ENCODE assay signal across 12 cellular contexts in genomic region chr2:44233450-44234128, GRCh38. TPM values are rescaled to one million over a fixed set of nuclear protein-coding genes. Genes with fewer than 3 reads are reported as not detected.
DNase-seq lines count a peak whose midpoint lies in the region; ATAC-seq, FAIRE-seq and TF ChIP-seq lines count a peak whose summit lies in the region.
"Had no signal": no experiment of that assay in that cellular context is flagged by ENCODE, and none has a peak within 500 bp of the region (broad histone marks: within the 10 kb centered on the region; RNA-seq: fewer than 3 reads in every experiment).

No MANE protein-coding gene starts in this region.

- no peak overlapping the region for H3K4me3 Mint-ChIP-seq in activated CD8-positive, alpha-beta T cell treated with anti-CD3 and anti-CD28 coated beads, Interleukin-2, amount 10 ng/mL, durations not matched to agents 7 days and 5 days
- H3K4me3 Mint-ChIP-seq: activated T-cell treated with anti-CD3 and anti-CD28 coated beads, Interleukin-2, amount 50 U/mL, for 72 hours; B cell had no signal

- WGBS in aorta, 2 donors: 7 to 13% methylated on average over 2 of the region's 2 CpGs

- no peak overlapping the region for H2AFZ ChIP-seq in endothelial cell of umbilical vein (ENCODE audit: low read depth, low read length)

- FAIRE-seq in endothelial cell of umbilical vein (lab: Jason Lieb, UNC): peak; percentile 75

- H3K27ac ChIP-seq in endothelial cell of umbilical vein (ENCODE audit: insufficient read depth, low read depth, low read length) (peak overlapping the region; percentile 35), aorta (ENCODE audit: low read depth in 1 of 2, low read length in 2 of 2) (no peak overlapping the region)

- no peaks in the 10 kb centered on the region for H3K9me1 ChIP-seq in endothelial cell of umbilical vein (replicated peaks; ENCODE audit: control insufficient read depth, extremely low read depth, insufficient read depth, low read length)

- H3K4me1 ChIP-seq in endothelial cell of umbilical vein (ENCODE audit: control insufficient read depth, extremely low read depth, insufficient read depth, low read length) (peaks cover 21% of the 10 kb centered on the region), aorta (ENCODE audit: control insufficient read depth in 1 of 2, insufficient read depth in 2 of 2, low read length in 2 of 2) (no peaks in the 10 kb centered on the region)

- H3K36me3 Mint-ChIP-seq in activated CD8-positive, alpha-beta T cell treated with anti-CD3 and anti-CD28 coated beads, Interleukin-2, amount 10 ng/mL, durations not matched to agents 7 days and 5 days (ENCODE audit: low read depth): peaks cover 14% of the 10 kb centered on the region

- H3K4me2 ChIP-seq in endothelial cell of umbilical vein (ENCODE audit: insufficient read depth, low read length): peak overlapping the region; percentile 54

- H3K9me3 Mint-ChIP-seq in activated CD8-positive, alpha-beta T cell treated with anti-CD3 and anti-CD28 coated beads, Interleukin-2, amount 10 ng/mL, durations not matched to agents 7 days and 5 days (ENCODE audit: insufficient read depth): no peaks in the 10 kb centered on the region
- H3K9me3 Mint-ChIP-seq: activated T-cell treated with anti-CD3 and anti-CD28 coated beads, Interleukin-2, amount 50 U/mL, for 72 hours had no signal

- TF ChIP-seq CTCF in endothelial cell of umbilical vein (IDR thresholded peaks at IDR 0.05; ENCODE audit: extremely low read depth in 1 of 2, insufficient read depth in 1 of 2, low read depth in 1 of 2, low read length in 2 of 2) (no peak), retinal pigment epithelial cell (conservative IDR thresholded peaks at IDR 0.05; ENCODE audit: low read depth, low read length) (no peak)

- peak overlapping the region; percentile 33 for H3K9ac ChIP-seq in endothelial cell of umbilical vein (replicated peaks; ENCODE audit: extremely low read depth, insufficient read depth, low read length)

- H3K36me3 ChIP-seq in endothelial cell of umbilical vein (ENCODE audit: control insufficient read depth in 2 of 2, extremely low read depth in 1 of 2, insufficient read depth in 2 of 2, low read length in 2 of 2) (no peaks in the 10 kb centered on the region), aorta (ENCODE audit: control insufficient read depth in 1 of 2, insufficient read depth in 2 of 2, low read length in 1 of 2) (no peaks in the 10 kb centered on the region)

- no TSS peak for BruUV-seq in endothelial cell of umbilical vein (replicated peaks; lab: Mats Ljungman, UMichigan)

- dilution Hi-C loops in endothelial cell of umbilical vein (cut with MboI; ENCODE audit: extremely low pct_ligation_motif_present, low sequenced_read_pairs): no loop called here

- H3K79me2 ChIP-seq in endothelial cell of umbilical vein (ENCODE audit: control insufficient read depth, insufficient read depth, low read length): no peaks in the 10 kb centered on the region

- H4K20me1 ChIP-seq in endothelial cell of umbilical vein (replicated peaks; ENCODE audit: control insufficient read depth, extremely low read depth, insufficient read depth, low read length): no peaks in the 10 kb centered on the region

- POLR2A ChIA-PET in endothelial cell of umbilical vein (lab: Charles Lee): interaction anchor here (0.6 kb wide), 1 partner anchor 82 kb away, joined by 3 read pairs; no protein-coding TSS in a partner anchor
- POLR2A ChIA-PET in activated CD8-positive, alpha-beta T cell treated with anti-CD3 and anti-CD28 coated beads, Interleukin-2, amount 10 ng/mL, durations not matched to agents 7 days and 5 days (lab: Charles Lee): no interaction called here

- intact Hi-C loops in endothelial cell of umbilical vein (cut with micrococcal nuclease) (loop anchor here (1.0 to 5.0 kb wide), 2 partner anchors 65 to 129 kb away; partner anchors contain the start of genes CAMKMT, PPM1B and PREPL), aorta (cut with DNase I) (loop anchor here in 1 of 2 donors (10.0 kb wide), 1 partner anchor 59 kb away; no protein-coding TSS in a partner anchor)

- ATAC-seq in aorta (ENCODE audit: low FRiP score): no peak
- ATAC-seq in activated CD8-positive, alpha-beta T cell treated with anti-CD3 and anti-CD28 coated beads, Interleukin-2, amount 10 ng/mL, durations not matched to agents 7 days and 5 days: no peak
- ATAC-seq: activated T-cell treated with anti-CD3 and anti-CD28 coated beads, Interleukin-2, amount 50 U/mL, for 72 hours had no signal

- no peaks in the 10 kb centered on the region for H3K27me3 Mint-ChIP-seq in activated CD8-positive, alpha-beta T cell treated with anti-CD3 and anti-CD28 coated beads, Interleukin-2, amount 10 ng/mL, durations not matched to agents 7 days and 5 days (ENCODE audit: low read depth)
- H3K27me3 Mint-ChIP-seq: B cell had no signal

- no peak overlapping the region for H3K27ac Mint-ChIP-seq in activated CD8-positive, alpha-beta T cell treated with anti-CD3 and anti-CD28 coated beads, Interleukin-2, amount 10 ng/mL, durations not matched to agents 7 days and 5 days
- H3K27ac Mint-ChIP-seq: activated T-cell treated with anti-CD3 and anti-CD28 coated beads, Interleukin-2, amount 50 U/mL, for 72 hours; B cell had no signal

- CTCF ChIA-PET in endothelial cell of umbilical vein (lab: Charles Lee): interaction anchor here (0.6 to 2.0 kb wide), 13 partner anchors 9 to 435 kb away, joined by 3 to 18 read pairs (median 3); partner anchors contain the start of gene PPM1B
- CTCF ChIA-PET in activated CD8-positive, alpha-beta T cell treated with anti-CD3 and anti-CD28 coated beads, Interleukin-2, amount 10 ng/mL, durations not matched to agents 7 days and 5 days (lab: Charles Lee): interaction anchor here (0.7 to 1.9 kb wide), 5 partner anchors 9 to 189 kb away, joined by 3 to 4 read pairs (median 4); no protein-coding TSS in a partner anchor

- DNase-seq in NCI-H2227 treated with DMSO at 0.1 percent for 48 hours (lab: John Stamatoyannopoulos, UW) (peak; percentile 12), NCI-H2227 (lab: John Stamatoyannopoulos, UW; ENCODE audit: unreplicated experiment) (no peak), NCI-H460 (ENCODE audit: extremely low read depth, low read depth) (peak; percentile 24), endothelial cell of umbilical vein (ENCODE audit: low read depth, low spot score) (peak; percentile 82), retinal pigment epithelial cell (ENCODE audit: low read depth) (peak; percentile 51), aorta (no peak)
- no peak for DNase-seq in activated CD4-positive, CD25-positive, alpha-beta regulatory T cell (lab: John Stamatoyannopoulos, UW)
- no peak for DNase-seq in activated CD8-positive, alpha-beta T cell treated with anti-CD3 and anti-CD28 coated beads, Interleukin-2, amount 10 ng/mL, durations not matched to agents 7 days and 5 days
- DNase-seq: activated T-cell treated with anti-CD3 and anti-CD28 coated beads, Interleukin-2, amount 50 U/mL, for 72 hours; SHP77; stimulated activated naive CD4-positive, alpha-beta T cell had no signal

- H3K4me3 ChIP-seq in endothelial cell of umbilical vein (replicated peaks in 1 of 3; ENCODE audit: insufficient read depth in 1 of 3, low read depth in 1 of 3, low read length in 3 of 3) (no peak overlapping the region), retinal pigment epithelial cell (ENCODE audit: low read length) (no peak overlapping the region), aorta (ENCODE audit: low read length in 2 of 2) (no peak overlapping the region)

- H3K4me1 Mint-ChIP-seq in activated CD8-positive, alpha-beta T cell treated with anti-CD3 and anti-CD28 coated beads, Interleukin-2, amount 10 ng/mL, durations not matched to agents 7 days and 5 days (ENCODE audit: low read depth): peaks cover 27% of the 10 kb centered on the region

- H3K27me3 ChIP-seq in endothelial cell of umbilical vein (ENCODE audit: control insufficient read depth in 2 of 2, insufficient read depth in 2 of 2, low read length in 2 of 2) (no peaks in the 10 kb centered on the region), aorta (ENCODE audit: control insufficient read depth in 1 of 2, insufficient read depth in 2 of 2, low read length in 1 of 2) (no peaks in the 10 kb centered on the region)

- no peaks in the 10 kb centered on the region for H3K9me3 ChIP-seq in endothelial cell of umbilical vein (replicated peaks; ENCODE audit: control insufficient read depth, insufficient read depth, low read length)
- H3K9me3 ChIP-seq in aorta (ENCODE audit: control insufficient read depth, low read length): no peaks in the 10 kb centered on the region

- no peak for TF ChIP-seq POLR2A in endothelial cell of umbilical vein (IDR thresholded peaks at IDR 0.05; ENCODE audit: low read depth, low read length)

TF ChIP-seq in endothelial cell of umbilical vein, 7 proteins besides CTCF, POLR2A, EP300 and RAD21:
- no peak for TF ChIP-seq EZH2 (IDR thresholded peaks at IDR 0.05; ENCODE audit: borderline replicate concordance, low read depth, low read length, severe bottlenecking)
- TF ChIP-seq JUN (IDR thresholded peaks at IDR 0.05; ENCODE audit: borderline replicate concordance, insufficient read depth, insufficient read length, low read depth): peak; percentile 96
- no peak for TF ChIP-seq POLR2AphosphoS5 (IDR thresholded peaks at IDR 0.05; ENCODE audit: insufficient read depth, low read depth, low read length)
- TF ChIP-seq MYC (IDR thresholded peaks at IDR 0.05; ENCODE audit: low read depth, low read length): no peak
- no peak for TF ChIP-seq GATA2 (IDR thresholded peaks at IDR 0.05; ENCODE audit: insufficient read depth, insufficient read length, low read depth, low read length)
- TF ChIP-seq, protein P1, sequence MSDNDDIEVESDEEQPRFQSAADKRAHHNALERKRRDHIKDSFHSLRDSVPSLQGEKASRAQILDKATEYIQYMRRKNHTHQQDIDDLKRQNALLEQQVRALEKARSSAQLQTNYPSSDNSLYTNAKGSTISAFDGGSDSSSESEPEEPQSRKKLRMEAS (IDR thresholded peaks at IDR 0.05; ENCODE audit: insufficient read depth, insufficient read length): no peak
- peak; percentile 89 for TF ChIP-seq FOS (IDR thresholded peaks at IDR 0.05; ENCODE audit: borderline replicate concordance, insufficient read depth, low read length)

RNA-seq across cellular contexts. Expression of gene SLC3A1, which starts 41.7 kb away (rescaled TPM):
- total RNA-seq in NCI-H460 (2014; rRNA removed; shearing (Covaris generic)): 0.05 TPM in 1 of 2 replicates, not detected in the other
- polyA plus RNA-seq in NCI-H460 (2014; cell fraction: nucleus; rRNA removed): not detected in 2 replicates
- not detected in 2 replicates for total RNA-seq in endothelial cell of umbilical vein
- not detected in 2 replicates for polyA plus RNA-seq in endothelial cell of umbilical vein
- polyA plus RNA-seq in endothelial cell of umbilical vein (2011; cell fraction: cytosol; rRNA removed): not detected in 2 replicates
- polyA plus RNA-seq in endothelial cell of umbilical vein (2011; cell fraction: nucleus; rRNA removed): 0.07 and 0.09 TPM in 2 replicates
- polyA plus RNA-seq in endothelial cell of umbilical vein (2012): 0.08 TPM in 1 of 2 replicates, not detected in the other
- not detected in 2 replicates for polyA minus RNA-seq in endothelial cell of umbilical vein
- not detected for polyA minus RNA-seq in endothelial cell of umbilical vein (2011; cell fraction: cytosol; rRNA and poly(A)+ RNA removed)
- polyA minus RNA-seq in endothelial cell of umbilical vein (2011; cell fraction: nucleus; rRNA and poly(A)+ RNA removed): 0.38 TPM in 1 of 2 replicates, not detected in the other
- total RNA-seq in aorta: under 1 TPM; 0.24 to 0.26 TPM
- polyA plus RNA-seq in aorta: 1 to 10 TPM in 1 of 2 donors, under 1 TPM in 1; 0.33 to 5.4 TPM
- total RNA-seq in activated CD8-positive, alpha-beta T cell treated with anti-CD3 and anti-CD28 coated beads, Interleukin-2, amount 10 ng/mL, durations not matched to agents 7 days and 5 days: not detected

Comparison
In these comparisons a context has a peak if more than half of its experiments do, and no peak if none do; other contexts are left out.
1. DNase-seq: peak in NCI-H2227 treated with DMSO at 0.1 percent for 48 hours (single experiment), NCI-H460 (single experiment), endothelial cell of umbilical vein (single experiment) and retinal pigment epithelial cell (single experiment); none in NCI-H2227 (single experiment), aorta (0 of 2), activated CD4-positive, CD25-positive, alpha-beta regulatory T cell (0 of 4) and activated CD8-positive, alpha-beta T cell treated with anti-CD3 and anti-CD28 coated beads, Interleukin-2, amount 10 ng/mL, durations not matched to agents 7 days and 5 days (single experiment).